Comparison of ENCODE assay signal across 8 cellular contexts in the genomic region with DNA sequence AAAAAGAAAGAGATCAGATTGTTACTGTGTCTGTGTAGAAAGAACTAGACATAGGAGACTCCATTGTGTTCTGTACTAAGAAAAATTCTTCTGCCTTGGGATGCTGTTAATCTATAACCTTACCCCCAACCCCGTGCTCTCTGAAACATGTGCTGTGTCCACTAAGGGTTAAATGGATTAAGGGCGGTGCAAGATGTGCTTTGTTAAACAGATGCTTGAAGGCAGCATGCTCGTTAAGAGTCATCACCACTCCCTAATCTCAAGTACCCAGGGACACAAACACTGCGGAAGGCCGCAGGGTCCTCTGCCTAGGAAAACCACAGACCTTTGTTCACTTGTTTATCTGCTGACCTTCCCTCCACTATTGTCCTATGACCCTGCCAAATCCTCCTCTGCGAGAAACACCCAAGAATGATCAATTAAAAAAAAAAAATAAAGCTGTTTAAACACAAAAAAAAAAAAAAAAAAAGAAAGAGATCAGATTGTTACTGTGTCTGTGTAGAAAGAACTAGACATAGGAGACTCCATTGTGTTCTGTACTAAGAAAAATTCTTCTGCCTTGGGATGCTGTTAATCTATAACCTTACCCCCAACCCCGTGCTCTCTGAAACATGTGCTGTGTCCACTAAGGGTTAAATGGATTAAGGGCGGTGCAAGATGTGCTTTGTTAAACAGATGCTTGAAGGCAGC. TPM values are rescaled to one million over a fixed set of nuclear protein-coding genes. Genes with fewer than 3 reads are reported as not detected.
A peak's percentile ranks its signal among the peaks of the same experiment; 100 is the strongest.
DNase-seq lines count a peak whose midpoint lies in the region; ATAC-seq, FAIRE-seq and TF ChIP-seq lines count a peak whose summit lies in the region.
"Not testable (repeated sequence)": the region's sequence is repeated elsewhere in the genome, so short reads cannot be mapped to it uniquely, and the experiment has no call there.

No MANE protein-coding gene starts in this region.

- H3K27me3 ChIP-seq in PC-9 (ENCODE audit: insufficient read depth, low read depth); K562 (ENCODE audit: control insufficient read depth in 2 of 2, insufficient read depth in 2 of 2, low read length in 2 of 2); endothelial cell of umbilical vein (ENCODE audit: control insufficient read depth in 2 of 2, insufficient read depth in 2 of 2, low read length in 2 of 2); foreskin keratinocyte; left lung: not testable (repeated sequence)

- not testable (repeated sequence) for H3K36me3 ChIP-seq in PC-9 (ENCODE audit: low read depth); K562 (ENCODE audit: control insufficient read depth, insufficient read depth, low read length); endothelial cell of umbilical vein (ENCODE audit: control insufficient read depth in 2 of 2, extremely low read depth in 1 of 2, insufficient read depth in 2 of 2, low read length in 2 of 2); left lung

- not testable (repeated sequence) for FAIRE-seq in A549 (lab: Jason Lieb, UNC); K562 (lab: Jason Lieb, UNC); endothelial cell of umbilical vein (lab: Jason Lieb, UNC)

- not testable (repeated sequence) for BruUV-seq in PC-9 (replicated peaks; lab: Mats Ljungman, UMichigan); K562 (replicated peaks; lab: Mats Ljungman, UMichigan); endothelial cell of umbilical vein (replicated peaks; lab: Mats Ljungman, UMichigan)

- POLR2A ChIA-PET in A549 (lab: Yijun Ruan, JAX), result interaction anchor here (0.6 to 1.4 kb wide), 3 partner anchors 12 to 49 kb away, joined by 3 to 11 read pairs (median 11); no protein-coding TSS in a partner anchor
- POLR2A ChIA-PET in PC-9 (lab: Charles Lee; ENCODE audit: unreplicated experiment), result interaction anchor here (0.9 kb wide), 1 partner anchor 1078 kb away, joined by 3 read pairs; the partner anchor contains the start of gene RIMOC1
- POLR2A ChIA-PET in K562 (lab: Yijun Ruan, JAX), result interaction anchor here (0.6 to 1.3 kb wide), 4 partner anchors 14 to 502 kb away, joined by 3 to 5 read pairs (median 4); partner anchors contain the start of gene TMEM267
- POLR2A ChIA-PET in endothelial cell of umbilical vein (lab: Charles Lee), result not testable (repeated sequence)

- ATAC-seq in A549, result peak in 1 of 2 experiments; percentile 75; a peak in 3 of 6 replicates
- peak; percentile 75 for ATAC-seq in K562
- peak; percentile 66 for ATAC-seq in foreskin keratinocyte
- peak; percentile 79 for ATAC-seq in left lung

- not testable (repeated sequence) for H3K36me3 Mint-ChIP-seq in HFFc6 (ENCODE audit: low read depth); progenitor cell of endocrine pancreas (ENCODE audit: insufficient read depth)

- not testable (repeated sequence) for H3K9me1 ChIP-seq in K562 (ENCODE audit: control insufficient read depth, insufficient read depth, low read length); endothelial cell of umbilical vein (replicated peaks; ENCODE audit: control insufficient read depth, extremely low read depth, insufficient read depth, low read length)

- H3K27ac ChIP-seq in A549 (peak overlapping the region; percentile 77 to 85), PC-9 (peak overlapping the region; percentile 70; the same call in 1 of the 2 replicates), endothelial cell of umbilical vein (ENCODE audit: insufficient read depth, low read depth, low read length) (peak overlapping the region; percentile 95)
- not testable (repeated sequence) for H3K27ac ChIP-seq in K562 (ENCODE audit: extremely low read depth, low read depth, low read length); foreskin keratinocyte; left lung

- not testable (repeated sequence) for H2AFZ ChIP-seq in PC-9; K562 (ENCODE audit: low read depth, low read length); endothelial cell of umbilical vein (ENCODE audit: low read depth, low read length)

- CTCF ChIA-PET in A549 (lab: Yijun Ruan, JAX), result interaction anchor here (0.9 to 2.2 kb wide), 4 partner anchors 11 to 69 kb away, joined by 3 to 15 read pairs (median 6); no protein-coding TSS in a partner anchor
- CTCF ChIA-PET in PC-9 (lab: Charles Lee); K562 (lab: Yijun Ruan, JAX; ENCODE audit: low intra/inter-chr PET ratio): not testable (repeated sequence)
- CTCF ChIA-PET in endothelial cell of umbilical vein (lab: Charles Lee), result interaction anchor here (1.0 kb wide), 1 partner anchor 69 kb away, joined by 7 read pairs; no protein-coding TSS in a partner anchor

- not testable (repeated sequence) for H3K4me3 Mint-ChIP-seq in HFFc6; progenitor cell of endocrine pancreas (ENCODE audit: low read depth)

- not testable (repeated sequence) for H3K9ac ChIP-seq in K562 (ENCODE audit: insufficient read depth in 1 of 2, low read depth in 2 of 2, low read length in 2 of 2); endothelial cell of umbilical vein (replicated peaks; ENCODE audit: extremely low read depth, insufficient read depth, low read length)

- not testable (repeated sequence) for H3K4me3 ChIP-seq in A549; PC-9; K562; endothelial cell of umbilical vein (replicated peaks in 1 of 3; ENCODE audit: insufficient read depth in 1 of 3, low read depth in 1 of 3, low read length in 3 of 3); left lung

- not testable (repeated sequence) for H3K9me3 Mint-ChIP-seq in HFFc6
- H3K9me3 Mint-ChIP-seq in progenitor cell of endocrine pancreas (ENCODE audit: low read depth), result peaks cover 14% of the 10 kb centered on the region

- H3K4me1 ChIP-seq in A549 (peaks cover 44% of the 10 kb centered on the region), PC-9 (replicated peaks; ENCODE audit: insufficient read depth) (peaks cover 47% of the 10 kb centered on the region), K562 (replicated peaks in 1 of 2; ENCODE audit: control insufficient read depth in 2 of 2, insufficient read depth in 2 of 2, low read length in 2 of 2) (peaks cover 13 to 24% of the 10 kb centered on the region in 2 experiments; a peak in 4 of 5 replicates), endothelial cell of umbilical vein (ENCODE audit: control insufficient read depth, extremely low read depth, insufficient read depth, low read length) (peaks cover 42% of the 10 kb centered on the region), foreskin keratinocyte (peaks cover 34% of the 10 kb centered on the region), left lung (peaks cover 0 to 12% of the 10 kb centered on the region in 2 donors)

- in situ Hi-C loops in K562 (cut with MboI), result not testable (repeated sequence)

- peak overlapping the region; percentile 73; the same call in 1 of the 2 replicates for H3K27ac Mint-ChIP-seq in HFFc6
- peak overlapping the region; percentile 73 for H3K27ac Mint-ChIP-seq in progenitor cell of endocrine pancreas

- H4K20me1 ChIP-seq in PC-9 (ENCODE audit: insufficient read depth); K562 (replicated peaks; ENCODE audit: control insufficient read depth, insufficient read depth, low read length); endothelial cell of umbilical vein (replicated peaks; ENCODE audit: control insufficient read depth, extremely low read depth, insufficient read depth, low read length): not testable (repeated sequence)

- DNase-seq in A549 (ENCODE audit: low read depth in 1 of 2, low spot score in 1 of 2); HFFc6; PC-9; K562 (ENCODE audit: extremely low read depth in 1 of 4, low spot score in 3 of 4); endothelial cell of umbilical vein (ENCODE audit: low read depth, low spot score); foreskin keratinocyte; left lung; progenitor cell of endocrine pancreas (ENCODE audit: low spot score, unreplicated experiment): not testable (repeated sequence)

- H3K27me3 Mint-ChIP-seq in HFFc6 (ENCODE audit: insufficient read depth); progenitor cell of endocrine pancreas: not testable (repeated sequence)

- no CpG with 5 or more reads among the region's 8 CpGs for WGBS in A549 (ENCODE audit: missing lambda C conversion rate)
- WGBS in K562 (ENCODE audit: insufficient coverage, low coverage, missing lambda C conversion rate), result no CpG with 5 or more reads among the region's 8 CpGs

- not testable (repeated sequence) for TF ChIP-seq RAD21 in A549 (conservative IDR thresholded peaks at IDR 0.05 in 1 of 2, IDR thresholded peaks at IDR 0.05 in 1 of 2); K562 (CRISPR knock-in tag; conservative IDR thresholded peaks at IDR 0.05 in 1 of 2, IDR thresholded peaks at IDR 0.05 in 1 of 2)

- dilution Hi-C loops in endothelial cell of umbilical vein (cut with MboI; ENCODE audit: extremely low pct_ligation_motif_present, low sequenced_read_pairs), result not testable (repeated sequence)

- not testable (repeated sequence) for H3K9me2 ChIP-seq in PC-9 (ENCODE audit: insufficient read depth)

- peaks cover 37% of the 10 kb centered on the region for H3F3A ChIP-seq in PC-9 (ENCODE audit: insufficient read depth, low read depth)

- peak overlapping the region; percentile 71 for H3K4me2 ChIP-seq in A549
- peak overlapping the region; percentile 55; the same call in 1 of the 2 replicates for H3K4me2 ChIP-seq in PC-9
- H3K4me2 ChIP-seq in K562 (ENCODE audit: insufficient read depth, low read length); endothelial cell of umbilical vein (ENCODE audit: insufficient read depth, low read length): not testable (repeated sequence)

- TF ChIP-seq EP300 in A549 (IDR thresholded peaks at IDR 0.05); K562 (IDR thresholded peaks at IDR 0.05; ENCODE audit: low read length): not testable (repeated sequence)

- not testable (repeated sequence) for TF ChIP-seq POLR2A in A549 (IDR thresholded peaks at IDR 0.05; ENCODE audit: low read length); K562 (conservative IDR thresholded peaks at IDR 0.05); endothelial cell of umbilical vein (IDR thresholded peaks at IDR 0.05; ENCODE audit: low read depth, low read length)

- not testable (repeated sequence) for TF ChIP-seq CTCF in A549 (IDR thresholded peaks at IDR 0.05); HFFc6 (IDR thresholded peaks at IDR 0.05); PC-9 (conservative IDR thresholded peaks at IDR 0.05); K562 (IDR thresholded peaks at IDR 0.05 in 2 of 3, conservative IDR thresholded peaks at IDR 0.05 in 1 of 3; ENCODE audit: insufficient read depth in 2 of 3, low read depth in 1 of 3, low read length in 3 of 3); endothelial cell of umbilical vein (IDR thresholded peaks at IDR 0.05; ENCODE audit: extremely low read depth in 1 of 2, insufficient read depth in 1 of 2, low read depth in 1 of 2, low read length in 2 of 2); foreskin keratinocyte (conservative IDR thresholded peaks at IDR 0.05); left lung (IDR thresholded peaks at IDR 0.05); progenitor cell of endocrine pancreas (IDR thresholded peaks at IDR 0.05; ENCODE audit: unreplicated experiment)

- not testable (repeated sequence) for H3K9me3 ChIP-seq in A549; PC-9 (ENCODE audit: insufficient read depth, low read depth); K562 (replicated peaks; ENCODE audit: control insufficient read depth, insufficient read depth, low read depth, low read length); endothelial cell of umbilical vein (replicated peaks; ENCODE audit: control insufficient read depth, insufficient read depth, low read length); left lung

- intact Hi-C loops in PC-9 (cut with micrococcal nuclease; ENCODE audit: unreplicated experiment), result loop anchor here (1.0 kb wide), 1 partner anchor 31 kb away; no protein-coding TSS in a partner anchor
- intact Hi-C loops in K562 (cut with micrococcal nuclease), result loop anchor here (1.0 kb wide), 1 partner anchor 10 kb away; no protein-coding TSS in a partner anchor
- intact Hi-C loops in endothelial cell of umbilical vein (cut with micrococcal nuclease), result loop anchor here (10.0 kb wide), 1 partner anchor 1187 kb away; no protein-coding TSS in a partner anchor
- intact Hi-C loops in left lung (cut with DNase I), result not testable (repeated sequence)

- H3K4me1 Mint-ChIP-seq in HFFc6 (ENCODE audit: low read depth), result peaks cover 25% of the 10 kb centered on the region
- H3K4me1 Mint-ChIP-seq in progenitor cell of endocrine pancreas (ENCODE audit: low read depth), result not testable (repeated sequence)

- not testable (repeated sequence) for H3K79me2 ChIP-seq in PC-9 (ENCODE audit: low read depth); K562 (ENCODE audit: control insufficient read depth, insufficient read depth, low read length)
- peaks cover 26% of the 10 kb centered on the region for H3K79me2 ChIP-seq in endothelial cell of umbilical vein (ENCODE audit: control insufficient read depth, insufficient read depth, low read length)

RNA-seq across cellular contexts. Expression of gene ANXA2R, which starts 58.6 kb away (rescaled TPM):
- polyA plus RNA-seq in A549 (2011; rRNA removed) (1.7 and 1.8 TPM in 2 replicates), A549 (2017; fragmentation: RNase III; extraction: RNeasy Plus Mini Kit Qiagen cat#74134 plus additional on column Dnase treatment) (1.7 to 2.1 TPM (median 2.1 TPM) in 3 replicates), K562 (2011; rRNA removed) (2.3 and 2.7 TPM in 2 replicates), K562 (2014; fragmentation: Illumina TruSeq; extraction: Trizol) (2.3 and 3.4 TPM in 2 replicates), K562 (2014; fragmentation: Nextera tagmentation; extraction: Ambion mirVana) (1 to 10 TPM; 2.1 to 3.5 TPM), K562 (2014; rRNA removed) (4.8 and 7.5 TPM in 2 replicates), endothelial cell of umbilical vein (10.4 and 11.1 TPM in 2 replicates), foreskin keratinocyte (0.48 and 0.68 TPM in 2 replicates)
- 2.4 and 2.7 TPM in 2 replicates for polyA plus RNA-seq in A549 (2012; cell fraction: cytosol; rRNA removed)
- polyA plus RNA-seq in A549 (2012; cell fraction: nucleus; rRNA removed), result 3.3 and 3.7 TPM in 2 replicates
- 3.2 and 3.8 TPM in 2 replicates for polyA minus RNA-seq in A549 (2011; rRNA and poly(A)+ RNA removed)
- total RNA-seq in HFFc6 (2021; fragmentation: NEBNext Ultra II Directional; extraction: Animal tissue kit (Norgen Biotek cat#: 25700)), result 1 to 10 TPM in 3 of 6 experiments, under 1 TPM in 3; 0.85 to 1.5 (median 1.1) TPM
- total RNA-seq in PC-9 (2021) (3.6 and 6.3 TPM in 2 replicates), K562 (2014; rRNA removed) (3.4 and 3.5 TPM in 2 replicates), K562 (2014; rRNA removed; fragmentation: Illumina TruSeq; extraction: Trizol) (2.8 and 3.4 TPM in 2 replicates), K562 (2015; rRNA removed; fragmentation: Illumina TruSeq; extraction: Trizol) (3.4 and 3.5 TPM in 2 replicates), K562 (2021) (3.9 and 4.3 TPM in 2 replicates), endothelial cell of umbilical vein (6.6 and 8.1 TPM in 2 replicates), foreskin keratinocyte (0.49 and 0.71 TPM in 2 replicates), left lung (1 to 10 TPM; 2.3 to 2.9 TPM), progenitor cell of endocrine pancreas (0.87 and 0.93 TPM in 2 replicates)
- total RNA-seq in K562 (2011; cell fraction: chromatin; rRNA removed; ENCODE audit: low replicate concordance), result 22.1 and 27.2 TPM in 2 replicates
- 17.0 and 20.7 TPM in 2 replicates for total RNA-seq in K562 (2011; cell fraction: nucleolus; rRNA removed)
- total RNA-seq in K562 (2011; cell fraction: nucleoplasm; rRNA removed), result 21.3 and 21.4 TPM in 2 replicates
- 2.6 and 3.1 TPM in 2 replicates for polyA plus RNA-seq in K562 (2011; cell fraction: cytosol; rRNA removed)
- polyA plus RNA-seq in K562 (2011; cell fraction: nucleus; rRNA removed), result 6.1 and 8.3 TPM in 2 replicates
- 3.4 and 6.0 TPM in 2 replicates for polyA plus RNA-seq in K562 (2012)
- polyA minus RNA-seq in K562 (2011; rRNA and poly(A)+ RNA removed), result 5.8 and 6.1 TPM in 2 replicates
- polyA minus RNA-seq in K562 (2011; cell fraction: cytosol; rRNA and poly(A)+ RNA removed), result 0.48 and 1.8 TPM in 2 replicates
- 15.4 and 18.3 TPM in 2 replicates for polyA minus RNA-seq in K562 (2011; cell fraction: nucleus; rRNA and poly(A)+ RNA removed)
- polyA plus RNA-seq in endothelial cell of umbilical vein (2011; cell fraction: cytosol; rRNA removed), result 8.6 and 9.1 TPM in 2 replicates
- 6.8 and 7.3 TPM in 2 replicates for polyA plus RNA-seq in endothelial cell of umbilical vein (2011; cell fraction: nucleus; rRNA removed)
- polyA plus RNA-seq in endothelial cell of umbilical vein (2012), result 3.9 and 4.3 TPM in 2 replicates
- 7.2 and 7.3 TPM in 2 replicates for polyA minus RNA-seq in endothelial cell of umbilical vein
- 1.2 TPM for polyA minus RNA-seq in endothelial cell of umbilical vein (2011; cell fraction: cytosol; rRNA and poly(A)+ RNA removed)
- polyA minus RNA-seq in endothelial cell of umbilical vein (2011; cell fraction: nucleus; rRNA and poly(A)+ RNA removed), result 12.9 and 14.0 TPM in 2 replicates
